Comparison of ENCODE assay signal across 13 cellular contexts in genomic region chr6:27565839-27566779, GRCh38.
A peak's percentile ranks its signal among the peaks of the same experiment; 100 is the strongest.
DNase-seq lines count a peak whose midpoint lies in the region; ATAC-seq and TF ChIP-seq lines count a peak whose summit lies in the region.
"Had no signal": no experiment of that assay in that cellular context is flagged by ENCODE, and none has a peak within 500 bp of the region (broad histone marks: within the 10 kb centered on the region; RNA-seq: fewer than 3 reads in every experiment).

No MANE protein-coding gene starts in this region.

- no peak for DNase-seq in activated naive CD4-positive, alpha-beta T cell treated with anti-CD3 and anti-CD28 coated beads, Interleukin-2, amount 50 U/mL, for 16 hours
- peak; percentile 31 for DNase-seq in RPMI7951 (ENCODE audit: low read depth)
- DNase-seq in foreskin keratinocyte: peak in 1 of 2 donors; percentile 49
- DNase-seq in stimulated activated naive B cell treated with anti-CD40 and anti-IgM and Interleukin-4, amounts not matched to agents 10 μg/mL and 1 μg/mL and 100 μg/mL, for 72 hours: no peak
- DNase-seq in stimulated activated CD4-positive, alpha-beta T cell treated with anti-CD3 and anti-CD28 coated beads, Interleukin-12 subunit alpha, Interleukin-12 subunit beta, amount 100 ng/mL, for 4 hours: no peak
- DNase-seq in central memory CD4-positive, alpha-beta T cell: no peak
- no peak for DNase-seq in 8988T
- DNase-seq: GOT3; NCI-H446 treated with DMSO at 0.1 percent for 48 hours; nucleus accumbens; SJCRH30; stimulated activated naive CD4-positive, alpha-beta T cell treated with Interleukin-2 at 50 U/mL for 16 hours had no signal

- H3K4me3 Mint-ChIP-seq in activated naive CD4-positive, alpha-beta T cell treated with anti-CD3 and anti-CD28 coated beads, Interleukin-2, amount 50 U/mL, for 24 hours: no peak overlapping the region
- H3K4me3 Mint-ChIP-seq in stimulated activated naive B cell treated with anti-CD40 and anti-IgM and Interleukin-4, amounts not matched to agents 10 μg/mL and 1 μg/mL and 100 μg/mL, for 72 hours: peak overlapping the region in 1 of 2 donors; percentile 17

- peak; percentile 26 for TF ChIP-seq CTCF in foreskin keratinocyte (conservative IDR thresholded peaks at IDR 0.05)

- ATAC-seq in foreskin keratinocyte: peak; percentile 20
- ATAC-seq in stimulated activated naive B cell treated with anti-CD40 and anti-IgM and Interleukin-4, amounts not matched to agents 10 μg/mL and 1 μg/mL and 100 μg/mL, for 72 hours (replicated peaks): no peak

- no peaks in the 10 kb centered on the region for H3K4me1 ChIP-seq in foreskin keratinocyte
- H3K4me1 ChIP-seq: SJCRH30 had no signal

- H3K4me1 Mint-ChIP-seq in activated naive CD4-positive, alpha-beta T cell treated with anti-CD3 and anti-CD28 coated beads, Interleukin-2, amount 50 U/mL, for 24 hours: peaks cover 6% of the 10 kb centered on the region
- H3K4me1 Mint-ChIP-seq in stimulated activated naive B cell treated with anti-CD40 and anti-IgM and Interleukin-4, amounts not matched to agents 10 μg/mL and 1 μg/mL and 100 μg/mL, for 72 hours: peaks cover 5 to 6% of the 10 kb centered on the region in 2 donors

- no peaks in the 10 kb centered on the region for H3K36me3 Mint-ChIP-seq in activated naive CD4-positive, alpha-beta T cell treated with anti-CD3 and anti-CD28 coated beads, Interleukin-2, amount 50 U/mL, for 24 hours
- no peaks in the 10 kb centered on the region for H3K36me3 Mint-ChIP-seq in stimulated activated naive B cell treated with anti-CD40 and anti-IgM and Interleukin-4, amounts not matched to agents 10 μg/mL and 1 μg/mL and 100 μg/mL, for 72 hours

- no peak overlapping the region for H3K27ac ChIP-seq in foreskin keratinocyte
- H3K27ac ChIP-seq: SJCRH30 had no signal

- peaks cover 91% of the 10 kb centered on the region for H3K27me3 ChIP-seq in foreskin keratinocyte
- H3K27me3 ChIP-seq: SJCRH30 had no signal

- H3K27ac Mint-ChIP-seq in activated naive CD4-positive, alpha-beta T cell treated with anti-CD3 and anti-CD28 coated beads, Interleukin-2, amount 50 U/mL, for 24 hours: peak overlapping the region; percentile 8
- peak overlapping the region; percentile 79 for H3K27ac Mint-ChIP-seq in stimulated activated naive B cell treated with anti-CD40 and anti-IgM and Interleukin-4, amounts not matched to agents 10 μg/mL and 1 μg/mL and 100 μg/mL, for 72 hours

- H3K27me3 Mint-ChIP-seq in activated naive CD4-positive, alpha-beta T cell treated with anti-CD3 and anti-CD28 coated beads, Interleukin-2, amount 50 U/mL, for 24 hours: peaks cover 57% of the 10 kb centered on the region
- peaks cover 55 to 66% of the 10 kb centered on the region in 2 donors for H3K27me3 Mint-ChIP-seq in stimulated activated naive B cell treated with anti-CD40 and anti-IgM and Interleukin-4, amounts not matched to agents 10 μg/mL and 1 μg/mL and 100 μg/mL, for 72 hours

- H3K9me3 Mint-ChIP-seq in activated naive CD4-positive, alpha-beta T cell treated with anti-CD3 and anti-CD28 coated beads, Interleukin-2, amount 50 U/mL, for 24 hours: peaks cover 3% of the 10 kb centered on the region
- peaks cover 3 to 9% of the 10 kb centered on the region in 2 donors for H3K9me3 Mint-ChIP-seq in stimulated activated naive B cell treated with anti-CD40 and anti-IgM and Interleukin-4, amounts not matched to agents 10 μg/mL and 1 μg/mL and 100 μg/mL, for 72 hours
